11 cellular contexts compared by ENCODE assay signal in genomic region chr13:73421310-73421912, GRCh38.
A peak's percentile ranks its signal among the peaks of the same experiment; 100 is the strongest.
DNase-seq lines count a peak whose midpoint lies in the region; ATAC-seq and TF ChIP-seq lines count a peak whose summit lies in the region.
"Had no signal": no experiment of that assay in that cellular context is flagged by ENCODE, and none has a peak within 500 bp of the region (broad histone marks: within the 10 kb centered on the region; RNA-seq: fewer than 3 reads in every experiment).

No MANE protein-coding gene starts in this region.

- no peak overlapping the region for H3K4me3 ChIP-seq in fibroblast of pulmonary artery (replicated peaks; ENCODE audit: low read depth, low read length)
- H3K4me3 ChIP-seq: heart left ventricle, spleen had no signal

- TF ChIP-seq CTCF in fibroblast of pulmonary artery (IDR thresholded peaks at IDR 0.05; ENCODE audit: low read length, missing control alignments) = no peak

- peak; percentile 25 for DNase-seq in activated naive CD4-positive, alpha-beta T cell treated with Interleukin-2 at 50 U/mL for 16 hours
- no peak for DNase-seq in activated naive CD4-positive, alpha-beta T cell treated with anti-CD3 and anti-CD28 coated beads, Interleukin-2, amount 50 U/mL, for 16 hours
- DNase-seq in RKO (ENCODE audit: low spot score) = peak; percentile 78
- DNase-seq in fibroblast of pulmonary artery (ENCODE audit: low read depth) = peak; percentile 33
- peak; percentile 45 for DNase-seq in stimulated activated CD8-positive, alpha-beta memory T cell treated with anti-CD3 and anti-CD28 coated beads, Interleukin-4, amount 100 ng/mL, for 48 hours
- no peak for DNase-seq in AG08395 (ENCODE audit: low spot score)
- DNase-seq: C1 segment of cervical spinal cord, heart left ventricle, spleen had no signal

- ATAC-seq in HG03025 (IDR thresholded peaks at IDR 0.05; ENCODE audit: low FRiP score, unreplicated experiment) (no peak), HG03280 (IDR thresholded peaks at IDR 0.05; ENCODE audit: unreplicated experiment) (no peak)
- ATAC-seq: heart left ventricle had no signal

Comparison
In these comparisons a context has a peak if more than half of its experiments do, and no peak if none do; other contexts are left out.
1. DNase-seq: peak in activated naive CD4-positive, alpha-beta T cell treated with Interleukin-2 at 50 U/mL for 16 hours (single experiment), RKO (single experiment), fibroblast of pulmonary artery (single experiment) and stimulated activated CD8-positive, alpha-beta memory T cell treated with anti-CD3 and anti-CD28 coated beads, Interleukin-4, amount 100 ng/mL, for 48 hours (single experiment); none in activated naive CD4-positive, alpha-beta T cell treated with anti-CD3 and anti-CD28 coated beads, Interleukin-2, amount 50 U/mL, for 16 hours (single experiment) and AG08395 (single experiment).